ENCODE assay signal across 1 cellular context in genomic region chr11:826836-827145, GRCh38.
TF ChIP-seq lines count a peak whose summit lies in the region.

No MANE protein-coding gene starts in this region.

TF ChIP-seq in HCT116, 20 proteins besides CTCF, POLR2A, EP300 and RAD21 (continued from another document):
- TF ChIP-seq REST (IDR thresholded peaks at IDR 0.05; ENCODE audit: low read depth): no peak
- no peak for TF ChIP-seq EZH2phosphoT487 (IDR thresholded peaks at IDR 0.05; ENCODE audit: borderline replicate concordance)
- no peak for TF ChIP-seq ZBTB33 (IDR thresholded peaks at IDR 0.05; ENCODE audit: extremely low read depth, insufficient replicate concordance, low read length)
